ENCODE assay signal across 11 cellular contexts in genomic region chr5:151221574-151221973, GRCh38. TPM values are rescaled to one million over a fixed set of nuclear protein-coding genes. Genes with fewer than 3 reads are reported as not detected.
DNase-seq lines count a peak whose midpoint lies in the region; ATAC-seq, FAIRE-seq and TF ChIP-seq lines count a peak whose summit lies in the region.
"Had no signal": no experiment of that assay in that cellular context is flagged by ENCODE, and none has a peak within 500 bp of the region (broad histone marks: within the 10 kb centered on the region; RNA-seq: fewer than 3 reads in every experiment).

No MANE protein-coding gene starts in this region.

- H3K4me1 ChIP-seq in neutrophil (ENCODE audit: control insufficient read depth in 1 of 2, insufficient read depth in 1 of 2, low read depth in 1 of 2, low read length in 1 of 2): peaks cover 75 to 82% of the 10 kb centered on the region in 2 experiments
- H3K4me1 ChIP-seq: prostate gland had no signal

- H3K4me3 ChIP-seq in bronchial epithelial cell (ENCODE audit: low read depth, low read length): no peak overlapping the region
- peak overlapping the region in 1 of 2 experiments; percentile 86 for H3K4me3 ChIP-seq in neutrophil (ENCODE audit: low read depth in 1 of 2, low read length in 1 of 2)
- H3K4me3 ChIP-seq: prostate gland had no signal

- peak overlapping the region; percentile 100 for H3K27ac ChIP-seq in neutrophil

- TF ChIP-seq CTCF in bronchial epithelial cell (IDR thresholded peaks at IDR 0.05; ENCODE audit: insufficient read depth, low read length, severe bottlenecking) (no peak), neutrophil (IDR thresholded peaks at IDR 0.05) (no peak)

- FAIRE-seq in bronchial epithelial cell (lab: Jason Lieb, UNC): peak; percentile 18

- no peak for ATAC-seq in HG02571 (IDR thresholded peaks at IDR 0.05; ENCODE audit: unreplicated experiment)

- H3K27me3 ChIP-seq in bronchial epithelial cell (ENCODE audit: control insufficient read depth, insufficient read depth, low read length) (no peaks in the 10 kb centered on the region), neutrophil (no peaks in the 10 kb centered on the region)

- no peaks in the 10 kb centered on the region for H3K9me3 ChIP-seq in neutrophil
- H3K9me3 ChIP-seq: prostate gland had no signal

- H3K36me3 ChIP-seq in bronchial epithelial cell (ENCODE audit: control insufficient read depth, insufficient read depth, low read length) (no peaks in the 10 kb centered on the region), neutrophil (no peaks in the 10 kb centered on the region)
- H3K36me3 ChIP-seq: prostate gland had no signal

- peak; percentile 20 for DNase-seq in CD1c-positive myeloid dendritic cell (ENCODE audit: extremely low spot score)
- peak; percentile 20 for DNase-seq in HT1080 (ENCODE audit: low read depth)
- peak; percentile 37 for DNase-seq in bronchial epithelial cell (ENCODE audit: low read depth)
- DNase-seq in NCI-H748 (lab: John Stamatoyannopoulos, UW; ENCODE audit: unreplicated experiment): no peak
- no peak for DNase-seq in NCI-H510A treated with DMSO at 0.1 percent for 48 hours (lab: John Stamatoyannopoulos, UW)
- no peak for DNase-seq in central memory CD4-positive, alpha-beta T cell
- DNase-seq: NCI-H1436; stimulated activated naive CD4-positive, alpha-beta T cell had no signal

RNA-seq across cellular contexts. Expression of gene CCDC69, which starts 2.3 kb away (rescaled TPM):
- 15.5 and 18.4 TPM in 2 replicates for total RNA-seq in HT1080 (2014; rRNA removed; shearing (Covaris generic))
- polyA plus RNA-seq in HT1080 (2015; cell fraction: cytosol; rRNA removed): 7.3 and 17.9 TPM in 2 replicates
- 0.99 and 1.2 TPM in 2 replicates for polyA plus RNA-seq in HT1080 (2015; cell fraction: nucleus; rRNA removed)
- 0.79 and 1.7 TPM in 2 replicates for total RNA-seq in bronchial epithelial cell

RNA-seq across cellular contexts. Expression of gene GM2A, which starts 31.4 kb away (rescaled TPM):
- total RNA-seq in HT1080 (2014; rRNA removed; shearing (Covaris generic)): 16.0 and 20.3 TPM in 2 replicates
- polyA plus RNA-seq in HT1080 (2015; cell fraction: cytosol; rRNA removed): 13.9 and 15.4 TPM in 2 replicates
- polyA plus RNA-seq in HT1080 (2015; cell fraction: nucleus; rRNA removed): 11.4 and 12.9 TPM in 2 replicates
- 85.4 and 121 TPM in 2 replicates for total RNA-seq in bronchial epithelial cell

Comparison
In these comparisons a context has a peak if more than half of its experiments do, and no peak if none do; other contexts are left out.
1. DNase-seq: peak in CD1c-positive myeloid dendritic cell (single experiment), HT1080 (single experiment) and bronchial epithelial cell (single experiment); none in NCI-H748 (single experiment), NCI-H510A treated with DMSO at 0.1 percent for 48 hours (single experiment) and central memory CD4-positive, alpha-beta T cell (single experiment).